Comparison of ENCODE assay signal across 8 cellular contexts in the genomic region with DNA sequence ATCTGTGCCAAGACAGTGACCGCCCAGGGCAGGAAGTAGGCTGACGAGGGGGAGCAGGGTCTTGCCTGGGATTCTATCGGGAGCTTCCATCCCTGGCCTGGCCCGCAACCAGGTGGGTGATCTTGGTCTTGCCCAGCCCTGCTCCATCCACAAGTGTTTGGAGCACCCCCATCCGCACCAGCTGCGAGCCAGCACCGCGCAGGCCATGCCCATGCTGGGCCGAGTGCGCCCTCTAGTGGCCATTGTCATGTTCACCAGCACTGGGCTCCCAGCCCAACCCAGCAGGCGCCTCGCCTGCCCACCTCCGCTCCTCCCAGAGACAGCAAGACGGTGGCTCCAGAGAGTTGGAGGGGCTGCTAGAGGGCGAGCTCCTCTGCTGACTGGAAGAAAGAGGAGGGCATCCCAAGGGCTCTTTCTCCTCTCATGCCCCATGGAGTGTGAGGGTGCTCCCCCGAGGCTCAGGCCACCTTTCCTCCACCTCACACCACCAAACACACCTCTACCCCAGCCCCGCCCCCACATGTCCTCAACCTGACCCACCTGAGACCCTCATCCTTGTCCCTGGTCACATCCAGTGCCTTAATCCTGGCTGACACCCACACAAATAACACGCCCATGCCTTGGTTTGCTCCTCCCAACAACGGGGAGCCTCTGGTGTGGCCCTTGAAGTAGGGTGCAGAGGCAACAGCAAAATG. TPM values are rescaled to one million over a fixed set of nuclear protein-coding genes. Genes with fewer than 3 reads are reported as not detected.
DNase-seq lines count a peak whose midpoint lies in the region; ATAC-seq and TF ChIP-seq lines count a peak whose summit lies in the region.

No MANE protein-coding gene starts in this region.

- H2AFZ ChIP-seq in neuronal stem cell (ENCODE audit: low read length), result peak overlapping the region; percentile 43

- H3K79me1 ChIP-seq in neuronal stem cell (ENCODE audit: low read depth, low read length), result peaks cover 3% of the 10 kb centered on the region

- H3K36me3 ChIP-seq in neuronal stem cell (replicated peaks in 1 of 2; ENCODE audit: control insufficient read depth in 2 of 2, insufficient read depth in 2 of 2, low read length in 2 of 2) (no peaks in the 10 kb centered on the region), suprapubic skin (no peaks in the 10 kb centered on the region)

- H4K91ac ChIP-seq in neuronal stem cell (ENCODE audit: low read depth, low read length, poor library complexity), result no peak overlapping the region

- no peak overlapping the region for H3K9ac ChIP-seq in neuronal stem cell (ENCODE audit: low read depth, low read length, poor library complexity)

- no CpG with 5 or more reads among the region's 19 CpGs for WGBS in neuronal stem cell (ENCODE audit: extremely low coverage in 2 of 2, insufficient read length in 2 of 2, insufficient replicate concordance in 1 of 2), 2 donors
- WGBS in suprapubic skin, result 35% methylated on average over 9 of the region's 19 CpGs

- no peak overlapping the region for H3K23ac ChIP-seq in neuronal stem cell (ENCODE audit: low read depth, low read length, poor library complexity)

- H3K4me2 ChIP-seq in neuronal stem cell (ENCODE audit: insufficient read depth, low read length, poor library complexity, severe bottlenecking), result no peak overlapping the region

- no peak overlapping the region for H3K4me3 ChIP-seq in Jurkat, Clone E6-1 (ENCODE audit: low read length)
- H3K4me3 ChIP-seq in neuronal stem cell (ENCODE audit: low read length in 2 of 2) (no peak overlapping the region), suprapubic skin (no peak overlapping the region)

- H3K4me1 ChIP-seq in neuronal stem cell (ENCODE audit: control insufficient read depth in 2 of 2, insufficient read depth in 1 of 2, low read depth in 1 of 2, low read length in 2 of 2) (peaks cover 0 to 1% of the 10 kb centered on the region in 2 donors), suprapubic skin (peaks cover 3% of the 10 kb centered on the region)

- no peak for TF ChIP-seq EP300 in suprapubic skin (IDR thresholded peaks at IDR 0.05)

- H2BK5ac ChIP-seq in neuronal stem cell (ENCODE audit: low read length), result peak overlapping the region; percentile 39

- H3K27me3 ChIP-seq in neuronal stem cell (ENCODE audit: control insufficient read depth in 3 of 3, insufficient read depth in 3 of 3, low read depth in 1 of 3, low read length in 3 of 3) (peaks cover 0 to 21% (median 0%) of the 10 kb centered on the region in 3 experiments), suprapubic skin (no peaks in the 10 kb centered on the region)

- H3K14ac ChIP-seq in neuronal stem cell (ENCODE audit: low read length), result no peak overlapping the region

- H3K9me3 ChIP-seq in neuronal stem cell (replicated peaks in 1 of 2; ENCODE audit: control insufficient read depth in 2 of 2, insufficient read depth in 1 of 2, low read depth in 1 of 2, low read length in 2 of 2), result no peaks in the 10 kb centered on the region
- no peaks in the 10 kb centered on the region for H3K9me3 ChIP-seq in suprapubic skin

- H3K18ac ChIP-seq in neuronal stem cell (ENCODE audit: low read length), result no peak overlapping the region

- peak; percentile 82 for ATAC-seq in GM21526 (IDR thresholded peaks at IDR 0.05; ENCODE audit: low FRiP score, unreplicated experiment)

- no peak overlapping the region for H2BK120ac ChIP-seq in neuronal stem cell (ENCODE audit: low read depth, low read length)

- peak overlapping the region; percentile 18 for H2AK5ac ChIP-seq in neuronal stem cell (ENCODE audit: low read depth, low read length)

- H3K27ac ChIP-seq in neuronal stem cell (replicated peaks; ENCODE audit: low read length) (no peak overlapping the region), suprapubic skin (no peak overlapping the region)

- H3K4ac ChIP-seq in neuronal stem cell (ENCODE audit: low read length), result no peak overlapping the region

- no peak overlapping the region for H2BK15ac ChIP-seq in neuronal stem cell (ENCODE audit: low read length)

- no peak overlapping the region for H4K8ac ChIP-seq in neuronal stem cell (ENCODE audit: low read depth, low read length)

- DNase-seq in DMS53 (lab: John Stamatoyannopoulos, UW) (peak; percentile 78), RKO (ENCODE audit: low spot score) (peak; percentile 67), fibroblast of the conjunctiva (ENCODE audit: low read depth) (peak; percentile 46), neuronal stem cell (ENCODE audit: low spot score) (peak; percentile 66), suprapubic skin (ENCODE audit: low spot score in 2 of 2) (peak; percentile 83 to 86)
- DNase-seq in Jurkat, Clone E6-1 (ENCODE audit: low read depth, low spot score), result peak; percentile 39
- peak; percentile 73 to 75 for DNase-seq in activated T-helper 1 cell treated with anti-CD3 and anti-CD28 coated beads, Interleukin-2, amount 50 U/mL, for 16 hours (ENCODE audit: low read depth in 1 of 2, low spot score in 1 of 2)

- no peak for TF ChIP-seq POLR2A in suprapubic skin (IDR thresholded peaks at IDR 0.05)

- H2BK12ac ChIP-seq in neuronal stem cell (ENCODE audit: low read length), result no peak overlapping the region

- peak; percentile 59 to 76 for TF ChIP-seq CTCF in suprapubic skin (IDR thresholded peaks at IDR 0.05)

RNA-seq across cellular contexts. Expression of a gene that starts 9.8 kb away (rescaled TPM):
- polyA plus RNA-seq in Jurkat, Clone E6-1 (2012; ENCODE audit: insufficient read depth, insufficient read length), result not detected
- polyA plus RNA-seq in neuronal stem cell (2013, experiment 1 of 2), result 0.49 TPM
- 0.48 TPM for polyA plus RNA-seq in neuronal stem cell (2013, experiment 2 of 2)
- total RNA-seq in suprapubic skin, result not detected

RNA-seq across cellular contexts. Expression of a gene that starts 12.9 kb away (rescaled TPM):
- not detected for polyA plus RNA-seq in Jurkat, Clone E6-1 (2012; ENCODE audit: insufficient read depth, insufficient read length)
- 3.8 TPM for polyA plus RNA-seq in neuronal stem cell (2013, experiment 1 of 2)
- 4.3 TPM for polyA plus RNA-seq in neuronal stem cell (2013, experiment 2 of 2)
- total RNA-seq in suprapubic skin, result 100 to 1,000 TPM in 1 of 4 donors, 10 to 100 TPM in 3; 24.9 to 108 (median 67.3) TPM

RNA-seq across cellular contexts. Expression of a gene that starts 37.3 kb away (rescaled TPM):
- 53.1 TPM for polyA plus RNA-seq in Jurkat, Clone E6-1 (2012; ENCODE audit: insufficient read depth, insufficient read length)
- 19.4 TPM for polyA plus RNA-seq in neuronal stem cell (2013, experiment 1 of 2)
- polyA plus RNA-seq in neuronal stem cell (2013, experiment 2 of 2), result 20.0 TPM
- total RNA-seq in suprapubic skin, result 10 to 100 TPM; 16.4 to 43.4 (median 18.9) TPM
